Comparison of ENCODE assay signal across 15 cellular contexts in genomic region chr12:49748306-49748705, GRCh38. TPM values are rescaled to one million over a fixed set of nuclear protein-coding genes. Genes with fewer than 3 reads are reported as not detected.
DNase-seq lines count a peak whose midpoint lies in the region; ATAC-seq and TF ChIP-seq lines count a peak whose summit lies in the region.
"Had no signal": no experiment of that assay in that cellular context is flagged by ENCODE, and none has a peak within 500 bp of the region (broad histone marks: within the 10 kb centered on the region; RNA-seq: fewer than 3 reads in every experiment).

No MANE protein-coding gene starts in this region.

- peaks cover 70% of the 10 kb centered on the region for H3K36me3 Mint-ChIP-seq in activated CD8-positive, alpha-beta T cell treated with anti-CD3 and anti-CD28 coated beads for 36 hours (ENCODE audit: low read depth)

- H3K27me3 Mint-ChIP-seq in activated CD8-positive, alpha-beta T cell treated with anti-CD3 and anti-CD28 coated beads for 36 hours: no peaks in the 10 kb centered on the region

- ATAC-seq in left cardiac atrium (no peak), right cardiac atrium (peak in 1 of 2 donors; percentile 21)
- no peak for ATAC-seq in activated CD8-positive, alpha-beta T cell treated with anti-CD3 and anti-CD28 coated beads for 36 hours

- POLR2A ChIA-PET in activated CD8-positive, alpha-beta T cell treated with anti-CD3 and anti-CD28 coated beads for 36 hours (lab: Charles Lee): interaction anchor here (0.7 to 5.4 kb wide), 6 partner anchors 12 to 381 kb away, joined by 3 to 74 read pairs (median 3); partner anchors contain the start of gene SPATS2
- POLR2A ChIA-PET in HEK293T (lab: Yijun Ruan, JAX): no interaction called here

- H3K4me3 ChIP-seq in cardiac muscle cell: peak overlapping the region; percentile 1
- peak overlapping the region; percentile 13 for H3K4me3 ChIP-seq in right cardiac atrium (ENCODE audit: low read length)
- H3K4me3 ChIP-seq in thyroid gland (replicated peaks in 1 of 3): no peak overlapping the region
- H3K4me3 ChIP-seq in HAP-1: no peak overlapping the region

- H3K9me3 Mint-ChIP-seq in activated CD8-positive, alpha-beta T cell treated with anti-CD3 and anti-CD28 coated beads for 36 hours: no peaks in the 10 kb centered on the region

- in situ Hi-C loops in HAP-1 (cut with MboI; ENCODE audit: low sequenced_read_pairs): no loop called here

- no peaks in the 10 kb centered on the region for H3K27me3 ChIP-seq in cardiac muscle cell
- H3K27me3 ChIP-seq in right cardiac atrium (ENCODE audit: control insufficient read depth, insufficient read depth): no peaks in the 10 kb centered on the region
- no peaks in the 10 kb centered on the region for H3K27me3 ChIP-seq in thyroid gland
- no peaks in the 10 kb centered on the region for H3K27me3 ChIP-seq in HAP-1 (ENCODE audit: low read depth)
- H3K27me3 ChIP-seq: BE2C had no signal

- no peak for TF ChIP-seq POLR2A in thyroid gland (IDR thresholded peaks at IDR 0.05)

- H3K36me3 ChIP-seq in cardiac muscle cell: peaks cover 10% of the 10 kb centered on the region
- peaks cover 7 to 10% of the 10 kb centered on the region in 2 donors for H3K36me3 ChIP-seq in thyroid gland
- peaks cover 19% of the 10 kb centered on the region for H3K36me3 ChIP-seq in HAP-1 (replicated peaks)

- peak overlapping the region; percentile 96 for H3K27ac Mint-ChIP-seq in activated CD8-positive, alpha-beta T cell treated with anti-CD3 and anti-CD28 coated beads for 36 hours

- intact Hi-C loops in left cardiac atrium (cut with DNase I) (no loop called here), right cardiac atrium (cut with DNase I) (no loop called here), thyroid gland (cut with DNase I) (no loop called here)
- intact Hi-C loops in activated CD8-positive, alpha-beta T cell treated with anti-CD3 and anti-CD28 coated beads for 36 hours (cut with micrococcal nuclease): loop anchor here (2.0 kb wide), 1 partner anchor 14 kb away; no protein-coding TSS in a partner anchor

- DNase-seq in cardiac muscle cell (ENCODE audit: low read depth in 1 of 2, low spot score in 1 of 2) (peak in 1 of 2 donors; percentile 14), left cardiac atrium (no peak), right cardiac atrium (no peak), thyroid gland (no peak), HAP-1 (ENCODE audit: low spot score in 2 of 2) (no peak), DMS153 treated with DMSO at 0.1 percent for 48 hours (lab: John Stamatoyannopoulos, UW; ENCODE audit: unreplicated experiment) (no peak), HEK293T (ENCODE audit: extremely low spot score) (no peak)
- DNase-seq in activated CD8-positive, alpha-beta T cell treated with anti-CD3 and anti-CD28 coated beads for 36 hours: no peak
- DNase-seq: BE2C; effector memory CD4-positive, alpha-beta T cell; NCI-H1930; SK-N-SH; stimulated activated CD4-positive, alpha-beta T cell treated with anti-CD3 and anti-CD28 coated beads, Interleukin-4, amount 100 ng/mL, for 1 hour; stimulated activated naive CD4-positive, alpha-beta T cell treated with Interleukin-2 at 50 U/mL for 16 hours had no signal

- no peak for TF ChIP-seq CTCF in cardiac muscle cell (IDR thresholded peaks at IDR 0.05; ENCODE audit: low read depth, low read length)
- no peak for TF ChIP-seq CTCF in activated CD8-positive, alpha-beta T cell treated with anti-CD3 and anti-CD28 coated beads for 36 hours (IDR thresholded peaks at IDR 0.05)
- no peak for TF ChIP-seq CTCF in thyroid gland (IDR thresholded peaks at IDR 0.05)

- H3K9me3 ChIP-seq in cardiac muscle cell (ENCODE audit: low read depth) (no peaks in the 10 kb centered on the region), right cardiac atrium (ENCODE audit: control insufficient read depth, low read length) (no peaks in the 10 kb centered on the region), thyroid gland (no peaks in the 10 kb centered on the region), HAP-1 (no peaks in the 10 kb centered on the region)
- H3K9me3 ChIP-seq: BE2C, SK-N-SH had no signal

- H3K27ac ChIP-seq in cardiac muscle cell (peak overlapping the region; percentile 77), right cardiac atrium (ENCODE audit: low read length) (no peak overlapping the region), thyroid gland (peak overlapping the region in 2 of 3 donors; percentile 46 to 57)
- H3K27ac ChIP-seq: parathyroid adenoma had no signal

- H3K4me3 Mint-ChIP-seq in activated CD8-positive, alpha-beta T cell treated with anti-CD3 and anti-CD28 coated beads for 36 hours: peak overlapping the region; percentile 77

- peaks cover 65% of the 10 kb centered on the region for H3K4me1 ChIP-seq in cardiac muscle cell (ENCODE audit: low read depth)
- peaks cover 11% of the 10 kb centered on the region for H3K4me1 ChIP-seq in right cardiac atrium (ENCODE audit: control insufficient read depth, insufficient read depth, low read length)
- H3K4me1 ChIP-seq in thyroid gland: peaks cover 53 to 54% of the 10 kb centered on the region in 2 donors
- peaks cover 15% of the 10 kb centered on the region for H3K4me1 ChIP-seq in HAP-1
- H3K4me1 ChIP-seq: BE2C had no signal

- 41% methylated on average over 1 of the region's 1 CpG for WGBS in right cardiac atrium
- 40 to 48% methylated on average over 1 of the region's 1 CpG for WGBS in thyroid gland, 2 donors

- peaks cover 90% of the 10 kb centered on the region for H3K4me1 Mint-ChIP-seq in activated CD8-positive, alpha-beta T cell treated with anti-CD3 and anti-CD28 coated beads for 36 hours (ENCODE audit: low read depth)

- CTCF ChIA-PET in activated CD8-positive, alpha-beta T cell treated with anti-CD3 and anti-CD28 coated beads for 36 hours (lab: Charles Lee): interaction anchor here (0.9 to 8.5 kb wide), 5 partner anchors 13 to 219 kb away, joined by 3 to 104 read pairs (median 4); no protein-coding TSS in a partner anchor
- CTCF ChIA-PET in HEK293T (lab: Yijun Ruan, JAX): interaction anchor here (0.9 to 1.2 kb wide), 3 partner anchors 15 to 113 kb away, joined by 3 read pairs; no protein-coding TSS in a partner anchor

TF ChIP-seq in HEK293T, 16 proteins besides CTCF, POLR2A, EP300 and RAD21:
- TF ChIP-seq BHLHE40 (IDR thresholded peaks at IDR 0.05; ENCODE audit: borderline replicate concordance): no peak
- TF ChIP-seq SUZ12 (IDR thresholded peaks at IDR 0.05): no peak
- TF ChIP-seq FOXK2 (IDR thresholded peaks at IDR 0.05): no peak
- no peak for TF ChIP-seq HDGF (IDR thresholded peaks at IDR 0.05; ENCODE audit: borderline replicate concordance)
- no peak for TF ChIP-seq L3MBTL2 (conservative IDR thresholded peaks at IDR 0.05)
- no peak for TF ChIP-seq LEF1 (IDR thresholded peaks at IDR 0.05; ENCODE audit: borderline replicate concordance)

RNA-seq across cellular contexts. Expression of gene TMBIM6, which starts 6.9 kb away (rescaled TPM):
- total RNA-seq in cardiac muscle cell (192 and 232 TPM in 2 replicates), left cardiac atrium (100 to 1,000 TPM; 260 to 276 TPM), right cardiac atrium (100 to 1,000 TPM; 216 to 254 (median 247) TPM), thyroid gland (1,000 to 10,000 TPM in 1 of 4 donors, 100 to 1,000 TPM in 3; 745 to 1,019 (median 804) TPM)
- polyA plus RNA-seq in cardiac muscle cell (388 and 524 TPM in 2 replicates), right cardiac atrium (159 TPM)
- 100 to 1,000 TPM; 437 to 443 TPM for total RNA-seq in activated CD8-positive, alpha-beta T cell treated with anti-CD3 and anti-CD28 coated beads for 36 hours

RNA-seq across cellular contexts. Expression of gene FMNL3, which starts 41.1 kb away (rescaled TPM):
- total RNA-seq in cardiac muscle cell (5.1 and 5.6 TPM in 2 replicates), left cardiac atrium (10 to 100 TPM; 12.2 to 21.2 TPM), right cardiac atrium (10 to 100 TPM; 11.7 to 19.0 (median 11.9) TPM), thyroid gland (10 to 100 TPM; 30.9 to 41.8 (median 35.1) TPM)
- polyA plus RNA-seq in cardiac muscle cell (2.9 and 4.7 TPM in 2 replicates), right cardiac atrium (7.0 TPM)
- 10 to 100 TPM; 22.8 to 23.5 TPM for total RNA-seq in activated CD8-positive, alpha-beta T cell treated with anti-CD3 and anti-CD28 coated beads for 36 hours

Comparison
In these comparisons a context has a peak if more than half of its experiments do, and no peak if none do; other contexts are left out.
1. H3K4me3 ChIP-seq: peak in cardiac muscle cell (single experiment) and right cardiac atrium (single experiment); none in thyroid gland (0 of 3) and HAP-1 (single experiment).